ENCODE assay signal across 15 cellular contexts in the genomic region with DNA sequence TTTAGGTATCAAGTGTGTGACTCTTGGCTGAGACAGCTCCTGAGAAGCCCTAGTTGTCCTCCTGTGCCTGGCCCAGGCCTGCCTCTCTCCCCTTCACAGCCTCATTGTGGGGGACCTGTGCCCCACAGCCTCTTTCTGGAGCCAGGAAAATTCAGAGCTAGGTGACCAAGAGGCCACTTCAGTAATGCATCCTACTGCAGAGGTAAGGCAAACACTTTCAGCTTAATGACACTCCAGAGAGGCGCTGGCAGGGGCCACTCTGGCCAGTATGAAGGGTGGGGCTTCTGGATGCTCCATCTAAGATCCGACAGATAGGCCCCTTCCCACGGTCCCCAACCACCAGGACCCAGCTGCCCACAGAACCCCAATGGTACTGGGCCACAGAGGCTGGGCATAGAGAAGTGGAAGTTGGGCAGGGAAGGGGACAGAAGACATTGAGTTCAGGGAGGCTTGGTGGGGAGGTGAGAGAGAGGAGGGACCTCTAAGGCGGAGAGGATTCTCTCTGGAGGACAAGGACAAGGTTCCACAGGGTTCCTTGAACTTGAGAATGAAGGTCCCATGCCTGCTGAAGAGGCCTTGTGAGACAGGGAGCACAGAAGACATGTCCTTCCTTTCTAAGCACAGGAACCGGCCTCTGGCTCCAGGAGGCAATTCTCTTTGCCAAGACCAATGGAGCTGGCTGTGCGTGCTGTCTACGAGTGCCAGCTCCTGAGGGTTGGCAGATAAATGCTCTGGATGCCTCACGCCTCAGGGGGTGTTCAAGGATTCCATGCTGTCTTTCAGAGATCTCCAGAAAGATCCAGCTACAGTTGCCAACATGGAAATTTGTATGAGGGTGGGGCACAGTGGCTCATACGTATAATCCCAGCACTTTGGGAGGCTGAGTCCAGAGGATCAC. TPM values are rescaled to one million over a fixed set of nuclear protein-coding genes. Genes with fewer than 3 reads are reported as not detected.
DNase-seq lines count a peak whose midpoint lies in the region; ATAC-seq and TF ChIP-seq lines count a peak whose summit lies in the region.
"Had no signal": no experiment of that assay in that cellular context is flagged by ENCODE, and none has a peak within 500 bp of the region (broad histone marks: within the 10 kb centered on the region; RNA-seq: fewer than 3 reads in every experiment).

No MANE protein-coding gene starts in this region.

- ATAC-seq in stimulated activated memory B cell treated with anti-CD40 and anti-IgM and Interleukin-4, amounts not matched to agents 10 μg/mL and 1 μg/mL and 100 μg/mL, for 72 hours, result no peak
- ATAC-seq: esophagus mucosa had no signal

- peaks cover 29% of the 10 kb centered on the region for H3K27me3 Mint-ChIP-seq in stimulated activated memory B cell treated with anti-CD40 and anti-IgM and Interleukin-4, amounts not matched to agents 10 μg/mL and 1 μg/mL and 100 μg/mL, for 72 hours
- peaks cover 3% of the 10 kb centered on the region for H3K27me3 Mint-ChIP-seq in glutamatergic neuron (ENCODE audit: unreplicated experiment)

- no peak overlapping the region for H3K4me3 Mint-ChIP-seq in stimulated activated memory B cell treated with anti-CD40 and anti-IgM and Interleukin-4, amounts not matched to agents 10 μg/mL and 1 μg/mL and 100 μg/mL, for 72 hours
- H3K4me3 Mint-ChIP-seq in glutamatergic neuron (ENCODE audit: unreplicated experiment), result no peak overlapping the region

- TF ChIP-seq CTCF in glutamatergic neuron (IDR thresholded peaks at IDR 0.05; ENCODE audit: partially characterized antibody, unreplicated experiment), result no peak

- H3K4me1 Mint-ChIP-seq in stimulated activated memory B cell treated with anti-CD40 and anti-IgM and Interleukin-4, amounts not matched to agents 10 μg/mL and 1 μg/mL and 100 μg/mL, for 72 hours, result no peaks in the 10 kb centered on the region
- H3K4me1 Mint-ChIP-seq in glutamatergic neuron (ENCODE audit: low read depth, unreplicated experiment), result no peaks in the 10 kb centered on the region

- H3K9me3 ChIP-seq in MG63, result peaks cover 5% of the 10 kb centered on the region
- H3K9me3 ChIP-seq: testis had no signal

- peak overlapping the region; percentile 34 for H3K27ac Mint-ChIP-seq in stimulated activated memory B cell treated with anti-CD40 and anti-IgM and Interleukin-4, amounts not matched to agents 10 μg/mL and 1 μg/mL and 100 μg/mL, for 72 hours
- no peak overlapping the region for H3K27ac Mint-ChIP-seq in glutamatergic neuron (ENCODE audit: unreplicated experiment)

- no peaks in the 10 kb centered on the region for H3K27me3 ChIP-seq in MG63
- H3K27me3 ChIP-seq: hepatocyte, testis had no signal

- H3K4me3 ChIP-seq in MG63, result no peak overlapping the region
- H3K4me3 ChIP-seq: hepatocyte, testis had no signal

- peak; percentile 97 for DNase-seq in MG63
- DNase-seq in cerebellum (ENCODE audit: low spot score), result peak; percentile 40
- DNase-seq in islet precursor cell, result peak; percentile 32
- DNase-seq in EL, result no peak
- DNase-seq in glutamatergic neuron, result no peak
- no peak for DNase-seq in NCI-H1048 (lab: John Stamatoyannopoulos, UW)
- no peak for DNase-seq in SIG-M5 treated with dmso at 0.1 percent for 504 hours (lab: John Stamatoyannopoulos, UW; ENCODE audit: unreplicated experiment)
- DNase-seq: dermis blood vessel endothelial cell, Karpas-422, NCI-H146, testis had no signal

- H3K36me3 ChIP-seq in MG63, result no peaks in the 10 kb centered on the region

- no peaks in the 10 kb centered on the region for H3K36me3 Mint-ChIP-seq in stimulated activated memory B cell treated with anti-CD40 and anti-IgM and Interleukin-4, amounts not matched to agents 10 μg/mL and 1 μg/mL and 100 μg/mL, for 72 hours
- H3K36me3 Mint-ChIP-seq in glutamatergic neuron (ENCODE audit: unreplicated experiment), result peaks cover 4% of the 10 kb centered on the region

- H3K9me3 Mint-ChIP-seq in stimulated activated memory B cell treated with anti-CD40 and anti-IgM and Interleukin-4, amounts not matched to agents 10 μg/mL and 1 μg/mL and 100 μg/mL, for 72 hours, result no peaks in the 10 kb centered on the region
- H3K9me3 Mint-ChIP-seq in glutamatergic neuron (ENCODE audit: unreplicated experiment), result peaks cover 2% of the 10 kb centered on the region

RNA-seq across cellular contexts. Expression of a gene that starts 46.4 kb away (rescaled TPM):
- 82.5 and 111 TPM in 2 replicates for total RNA-seq in MG63 (2014; rRNA removed; shearing (Covaris generic); ENCODE audit: low replicate concordance)
- 10.8 TPM for total RNA-seq in cerebellum
- total RNA-seq in glutamatergic neuron (ENCODE audit: unreplicated experiment), result not detected

RNA-seq across cellular contexts. Expression of a gene that starts 49.1 kb away (rescaled TPM):
- 1.2 and 1.5 TPM in 2 replicates for total RNA-seq in MG63 (2014; rRNA removed; shearing (Covaris generic); ENCODE audit: low replicate concordance)
- total RNA-seq in cerebellum (5.6 TPM), glutamatergic neuron (ENCODE audit: unreplicated experiment) (1.6 TPM)
- total RNA-seq: NCI-H460 had no signal

Comparison
In these comparisons a context has a peak if more than half of its experiments do, and no peak if none do; other contexts are left out.
1. DNase-seq: peak in MG63 (single experiment), cerebellum (single experiment) and islet precursor cell (single experiment); none in EL (single experiment), glutamatergic neuron (single experiment), NCI-H1048 (single experiment) and SIG-M5 treated with dmso at 0.1 percent for 504 hours (single experiment).
2. RNA of a gene that starts 46.4 kb away (total RNA-seq): 82.5 to 111 TPM in MG63 and 10.8 TPM in cerebellum (single experiment); not detected in glutamatergic neuron (single experiment); every median in the first group is over 10 times any median in the second.